ENCODE assay signal across 8 cellular contexts in genomic region chr10:88989824-88990527, GRCh38. TPM values are rescaled to one million over a fixed set of nuclear protein-coding genes. Genes with fewer than 3 reads are reported as not detected.
DNase-seq lines count a peak whose midpoint lies in the region; ATAC-seq and TF ChIP-seq lines count a peak whose summit lies in the region.

No MANE protein-coding gene starts in this region.

- DNase-seq in CD4-positive, alpha-beta T cell: no peak
- peak; percentile 78 for DNase-seq in MV-4-11 (lab: John Stamatoyannopoulos, UW)
- peak; percentile 95 to 97 for DNase-seq in cardiac fibroblast (ENCODE audit: low read depth in 2 of 2)
- peak; percentile 87 for DNase-seq in left kidney (ENCODE audit: low read depth, low spot score)
- DNase-seq in testis: peak; percentile 56
- no peak for DNase-seq in hippocampal formation (lab: John Stamatoyannopoulos, UW)
- DNase-seq in activated CD4-positive, alpha-beta T cell treated with anti-CD3 and anti-CD28 coated beads for 48 hours: no peak

- H3K27me3 Mint-ChIP-seq in CD4-positive, alpha-beta T cell: no peaks in the 10 kb centered on the region

- TF ChIP-seq POLR2A in testis (IDR thresholded peaks at IDR 0.05): no peak

- H3K36me3 Mint-ChIP-seq in CD4-positive, alpha-beta T cell (ENCODE audit: low read depth): peaks cover 13% of the 10 kb centered on the region

- H3K4me3 ChIP-seq in cardiac fibroblast (replicated peaks in 1 of 2; ENCODE audit: low read depth in 2 of 2, low read length in 2 of 2) (peak overlapping the region; percentile 90 to 98), testis (peak overlapping the region; percentile 66 to 92)

- peak overlapping the region; percentile 93 for H3K27ac Mint-ChIP-seq in CD4-positive, alpha-beta T cell

- no peak for TF ChIP-seq CTCF in CD4-positive, alpha-beta T cell (IDR thresholded peaks at IDR 0.05)
- no peak for TF ChIP-seq CTCF in cardiac fibroblast (IDR thresholded peaks at IDR 0.05; ENCODE audit: low read depth, low read length)
- no peak for TF ChIP-seq CTCF in testis (IDR thresholded peaks at IDR 0.05)

- ATAC-seq in CD4-positive, alpha-beta T cell (ENCODE audit: poor library complexity): no peak
- ATAC-seq in GM21528 (IDR thresholded peaks at IDR 0.05; ENCODE audit: low FRiP score, unreplicated experiment): peak; percentile 9

- peaks cover 3% of the 10 kb centered on the region for H3K4me1 ChIP-seq in testis

- peak overlapping the region; percentile 51 for H3K27ac ChIP-seq in CD4-positive, alpha-beta T cell (ENCODE audit: low read depth, low read length)
- H3K27ac ChIP-seq in testis: peak overlapping the region; percentile 95 to 97

- H3K27me3 ChIP-seq in CD4-positive, alpha-beta T cell (ENCODE audit: control insufficient read depth, insufficient read depth, low read length): no peaks in the 10 kb centered on the region
- no peaks in the 10 kb centered on the region for H3K27me3 ChIP-seq in testis

- POLR2A ChIA-PET in CD4-positive, alpha-beta T cell (lab: Charles Lee): interaction anchor here (0.8 to 3.2 kb wide), 19 partner anchors 8 to 424 kb away, joined by 3 to 25 read pairs (median 5); partner anchors contain the start of genes IFIT5 and STAMBPL1

- H3K4me3 Mint-ChIP-seq in CD4-positive, alpha-beta T cell: peak overlapping the region; percentile 98

- peaks cover 3% of the 10 kb centered on the region for H3K9me3 ChIP-seq in CD4-positive, alpha-beta T cell (ENCODE audit: control insufficient read depth, low read length)
- no peaks in the 10 kb centered on the region for H3K9me3 ChIP-seq in testis

- peaks cover 74% of the 10 kb centered on the region for H3K4me1 Mint-ChIP-seq in CD4-positive, alpha-beta T cell (ENCODE audit: low read depth)

- CTCF ChIA-PET in CD4-positive, alpha-beta T cell (lab: Charles Lee): interaction anchor here (1.3 to 2.9 kb wide), 6 partner anchors 11 to 57 kb away, joined by 4 to 20 read pairs (median 6); no protein-coding TSS in a partner anchor

- intact Hi-C loops in CD4-positive, alpha-beta T cell (cut with DNase I, micrococcal nuclease): loop anchor here (2.0 to 10.0 kb wide), 3 partner anchors 15 to 425 kb away; partner anchors contain the start of gene IFIT5 (in 1 of the 2)
- intact Hi-C loops in testis (cut with DNase I; ENCODE audit: low total_unique reads): loop anchor here (5.0 kb wide), 1 partner anchor 43 kb away; no protein-coding TSS in a partner anchor

- peaks cover 6% of the 10 kb centered on the region for H3K9me3 Mint-ChIP-seq in CD4-positive, alpha-beta T cell

- 6 to 14% methylated on average over 11 to 13 of the region's 13 CpGs for WGBS in testis, 2 donors

- H3K36me3 ChIP-seq in testis (ENCODE audit: low read depth, missing control alignments): no peaks in the 10 kb centered on the region

RNA-seq across cellular contexts. Expression of gene FAS, which starts 0.6 kb away (rescaled TPM):
- 10 to 100 TPM; 23.8 to 28.2 TPM for total RNA-seq in CD4-positive, alpha-beta T cell
- total RNA-seq in testis: 10 to 100 TPM in 1 of 2 donors, 1 to 10 TPM in 1; 9.3 to 10.7 TPM
- 16.2 TPM for polyA plus RNA-seq in testis (ENCODE audit: insufficient read depth, low read depth, low replicate concordance)

RNA-seq across cellular contexts. Expression of gene ACTA2, which starts 37.4 kb away (rescaled TPM):
- 1 to 10 TPM; 1.8 to 2.1 TPM for total RNA-seq in CD4-positive, alpha-beta T cell
- 100 to 1,000 TPM; 398 to 527 TPM for total RNA-seq in testis
- polyA plus RNA-seq in testis (ENCODE audit: insufficient read depth, low read depth, low replicate concordance): 939 TPM

Comparison
In these comparisons a context has a peak if more than half of its experiments do, and no peak if none do; other contexts are left out.
1. DNase-seq: peak in MV-4-11 (single experiment), cardiac fibroblast (2 of 2), left kidney (single experiment) and testis (single experiment); none in CD4-positive, alpha-beta T cell (0 of 10), hippocampal formation (0 of 2) and activated CD4-positive, alpha-beta T cell treated with anti-CD3 and anti-CD28 coated beads for 48 hours (single experiment).
2. RNA of gene ACTA2, which starts 37.4 kb away (total RNA-seq): 398 to 527 TPM in testis; 1.8 to 2.1 TPM in CD4-positive, alpha-beta T cell; every median in the first group is over 100 times any median in the second.